ENCODE assay signal across 25 cellular contexts in genomic region chr4:27090406-27090805, GRCh38.
"Had no signal": no experiment of that assay in that cellular context is flagged by ENCODE, and none has a peak within 500 bp of the region (broad histone marks: within the 10 kb centered on the region; RNA-seq: fewer than 3 reads in every experiment).

No MANE protein-coding gene starts in this region.

- H3K36me3 ChIP-seq: heart right ventricle, left ventricle myocardium inferior, sigmoid colon, stomach, suprapubic skin, tibial nerve, uterus had no signal

- ATAC-seq: activated CD8-positive, alpha-beta T cell treated with anti-CD3 and anti-CD28 coated beads, Interleukin-2, amount 10 ng/mL, durations not matched to agents 7 days and 5 days; activated naive CD8-positive, alpha-beta T cell treated with anti-CD3 and anti-CD28 coated beads, Interleukin-2, amount 50 U/mL, for 24 hours; heart right ventricle; naive thymus-derived CD4-positive, alpha-beta T cell; stimulated activated memory B cell treated with anti-CD40 and anti-IgM and Interleukin-4, amounts not matched to agents 10 μg/mL and 1 μg/mL and 100 μg/mL, for 72 hours had no signal

- H3K4me3 Mint-ChIP-seq: activated CD8-positive, alpha-beta T cell treated with anti-CD3 and anti-CD28 coated beads, Interleukin-2, amount 10 ng/mL, durations not matched to agents 7 days and 5 days; activated naive CD8-positive, alpha-beta T cell treated with anti-CD3 and anti-CD28 coated beads, Interleukin-2, amount 50 U/mL, for 24 hours; activated T-helper 1 cell treated with anti-CD3 and anti-CD28 coated beads, Interleukin-12 subunit alpha, Interleukin-12 subunit beta, Interleukin-2, Interleukin-4 antibody, amounts not matched to agents 30 ng/mL and 10 ng/mL and 1 ng/mL, durations not matched to agents 14 hours and 24 hours and 36 hours; dendritic cell treated with granulocyte-macrophage colony-stimulating factor and Interleukin-4, amounts not matched to agents 40 ng/mL and 50 ng/mL, for 4 days; naive thymus-derived CD4-positive, alpha-beta T cell; stimulated activated memory B cell treated with anti-CD40 and anti-IgM and Interleukin-4, amounts not matched to agents 10 μg/mL and 1 μg/mL and 100 μg/mL, for 72 hours had no signal

- H3K4me1 ChIP-seq: uterus had no signal

- H3K36me3 Mint-ChIP-seq: naive thymus-derived CD4-positive, alpha-beta T cell; stimulated activated memory B cell treated with anti-CD40 and anti-IgM and Interleukin-4, amounts not matched to agents 10 μg/mL and 1 μg/mL and 100 μg/mL, for 72 hours had no signal

- H3K9me3 ChIP-seq: heart right ventricle, left ventricle myocardium inferior, sigmoid colon, stomach, suprapubic skin, tibial nerve, uterus had no signal

- DNase-seq: activated CD4-positive, alpha-beta T cell treated with anti-CD3 and anti-CD28 coated beads for 1 hour; activated CD4-positive, alpha-beta T cell treated with anti-CD3 and anti-CD28 coated beads, Interleukin-2, amount 50 U/mL, for 1 hour; activated CD8-positive, alpha-beta T cell treated with anti-CD3 and anti-CD28 coated beads, Interleukin-2, amount 10 ng/mL, durations not matched to agents 7 days and 5 days; activated gamma-delta T cell; activated naive CD4-positive, alpha-beta T cell treated with anti-CD3 and anti-CD28 coated beads, Interleukin-2, amount 50 U/mL, for 16 hours; activated naive CD8-positive, alpha-beta T cell treated with anti-CD3 and anti-CD28 coated beads, Interleukin-2, amount 50 U/mL, for 24 hours; effector CD4-positive, alpha-beta T cell; erythroblast; foreskin fibroblast; heart right ventricle; left ventricle myocardium inferior; naive thymus-derived CD4-positive, alpha-beta T cell; retina; sigmoid colon; stimulated activated CD4-positive, alpha-beta T cell treated with anti-CD3 and anti-CD28 coated beads, Interleukin-15, amount 100 ng/mL, for 24 hours; stomach; uterus had no signal

- H3K27me3 ChIP-seq: uterus had no signal

- H3K27ac Mint-ChIP-seq: activated CD8-positive, alpha-beta T cell treated with anti-CD3 and anti-CD28 coated beads, Interleukin-2, amount 10 ng/mL, durations not matched to agents 7 days and 5 days; activated naive CD8-positive, alpha-beta T cell treated with anti-CD3 and anti-CD28 coated beads, Interleukin-2, amount 50 U/mL, for 24 hours; activated T-helper 1 cell treated with anti-CD3 and anti-CD28 coated beads, Interleukin-12 subunit alpha, Interleukin-12 subunit beta, Interleukin-2, Interleukin-4 antibody, amounts not matched to agents 30 ng/mL and 10 ng/mL and 1 ng/mL, durations not matched to agents 14 hours and 24 hours and 36 hours; naive thymus-derived CD4-positive, alpha-beta T cell; progenitor cell of endocrine pancreas; stimulated activated memory B cell treated with anti-CD40 and anti-IgM and Interleukin-4, amounts not matched to agents 10 μg/mL and 1 μg/mL and 100 μg/mL, for 72 hours had no signal

- H3K27ac ChIP-seq: heart right ventricle, left ventricle myocardium inferior, sigmoid colon, stomach, suprapubic skin, tibial nerve, uterus, VCaP had no signal

- H3K4me3 ChIP-seq: heart right ventricle, left ventricle myocardium inferior, sigmoid colon, smooth muscle cell, stomach, suprapubic skin, tibial nerve, uterus had no signal
